Comparison of ENCODE assay signal across 8 cellular contexts in genomic region chr17:80145076-80146075, GRCh38. TPM values are rescaled to one million over a fixed set of nuclear protein-coding genes. Genes with fewer than 3 reads are reported as not detected.
DNase-seq lines count a peak whose midpoint lies in the region; ATAC-seq, FAIRE-seq and TF ChIP-seq lines count a peak whose summit lies in the region.

No MANE protein-coding gene starts in this region.

- TF ChIP-seq EP300 in A549 (IDR thresholded peaks at IDR 0.05) = no peak

- H3K14ac ChIP-seq in mesenchymal stem cell (ENCODE audit: low read length in 2 of 2) = peak overlapping the region in 1 of 2 experiments; percentile 62

- H4K91ac ChIP-seq in mesenchymal stem cell (ENCODE audit: low read length) = peak overlapping the region; percentile 68

- H3K9me3 ChIP-seq in A549 (no peaks in the 10 kb centered on the region), mesenchymal stem cell (ENCODE audit: control insufficient read depth, low read length) (no peaks in the 10 kb centered on the region)

- POLR2A ChIA-PET in A549 (lab: Yijun Ruan, JAX) = interaction anchor here (0.6 to 2.6 kb wide), 7 partner anchors 18 to 269 kb away, joined by 3 to 21 read pairs (median 3); partner anchors contain the start of genes GAA, SGSH and SLC26A11

- peak overlapping the region; percentile 92 for H3K9ac ChIP-seq in mesenchymal stem cell (ENCODE audit: low read length)

- no peak overlapping the region for H2BK5ac ChIP-seq in mesenchymal stem cell (ENCODE audit: low read depth, low read length, poor library complexity, severe bottlenecking)

- peak overlapping the region; percentile 92 to 95 for H3K27ac ChIP-seq in A549
- H3K27ac ChIP-seq in HL-60 (replicated peaks) = peak overlapping the region; percentile 82
- no peak overlapping the region for H3K27ac ChIP-seq in mesenchymal stem cell (ENCODE audit: low read length, poor library complexity, severe bottlenecking)

- no peak for TF ChIP-seq RAD21 in A549 (conservative IDR thresholded peaks at IDR 0.05 in 1 of 2, IDR thresholded peaks at IDR 0.05 in 1 of 2)

- no peak for DNase-seq in A549 (ENCODE audit: low read depth in 1 of 2, low spot score in 1 of 2)
- no peak for DNase-seq in HL-60 (ENCODE audit: low read depth in 1 of 2, low spot score in 1 of 2)
- no peak for DNase-seq in astrocyte of the cerebellum (ENCODE audit: low read depth)
- no peak for DNase-seq in mesenchymal stem cell
- DNase-seq in glomerular visceral epithelial cell (ENCODE audit: extremely low spot score) = no peak

- no peak for TF ChIP-seq CTCF in A549 (IDR thresholded peaks at IDR 0.05)
- TF ChIP-seq CTCF in HL-60 (IDR thresholded peaks at IDR 0.05; ENCODE audit: insufficient read depth, low read length) = no peak
- no peak for TF ChIP-seq CTCF in astrocyte of the cerebellum (IDR thresholded peaks at IDR 0.05; ENCODE audit: low read depth, low read length, missing control alignments)

- peak overlapping the region; percentile 94 for H3K4me2 ChIP-seq in A549
- peak overlapping the region; percentile 92 for H3K4me2 ChIP-seq in mesenchymal stem cell (ENCODE audit: low read length, poor library complexity, severe bottlenecking)

- no peak overlapping the region for H2BK120ac ChIP-seq in mesenchymal stem cell (ENCODE audit: low read depth, low read length)

- H4K8ac ChIP-seq in mesenchymal stem cell (ENCODE audit: low read length) = no peak overlapping the region

- no peak overlapping the region for H3K4ac ChIP-seq in mesenchymal stem cell (ENCODE audit: low read depth in 1 of 2, low read length in 2 of 2)

- H3K36me3 ChIP-seq in mesenchymal stem cell (ENCODE audit: control insufficient read depth in 1 of 2, insufficient read depth in 2 of 2, low read depth in 1 of 2, low read length in 2 of 2) = peaks cover 27 to 38% of the 10 kb centered on the region in 2 experiments

- peak overlapping the region in 1 of 2 experiments; percentile 94 for H3K23ac ChIP-seq in mesenchymal stem cell (ENCODE audit: low read length in 2 of 2)

- TF ChIP-seq POLR2A in A549 (IDR thresholded peaks at IDR 0.05; ENCODE audit: low read length) = no peak

- peak overlapping the region; percentile 28 for H2BK15ac ChIP-seq in mesenchymal stem cell (ENCODE audit: low read depth, poor library complexity, severe bottlenecking)

- peaks cover 26% of the 10 kb centered on the region for H3K4me1 ChIP-seq in A549
- peaks cover 16% of the 10 kb centered on the region for H3K4me1 ChIP-seq in mesenchymal stem cell (ENCODE audit: control insufficient read depth, insufficient read depth, low read depth, low read length)

- H2AK5ac ChIP-seq in mesenchymal stem cell (ENCODE audit: low read length, severe bottlenecking) = no peak overlapping the region

- no peak overlapping the region for H3K18ac ChIP-seq in mesenchymal stem cell (ENCODE audit: low read depth in 1 of 2, low read length in 2 of 2)

- no peak for ATAC-seq in A549
- no peak for ATAC-seq in HG02642 (IDR thresholded peaks at IDR 0.05; ENCODE audit: poor library complexity, unreplicated experiment)
- no peak for ATAC-seq in GM21825 (IDR thresholded peaks at IDR 0.05; ENCODE audit: unreplicated experiment)
- no peak for ATAC-seq in GM21390 (IDR thresholded peaks at IDR 0.05; ENCODE audit: unreplicated experiment)

- peak overlapping the region; percentile 23 to 39 for H2BK12ac ChIP-seq in mesenchymal stem cell (ENCODE audit: low read length in 2 of 2)

- no peaks in the 10 kb centered on the region for H3K27me3 ChIP-seq in HL-60 (ENCODE audit: insufficient read depth, poor library complexity, severe bottlenecking)
- no peaks in the 10 kb centered on the region for H3K27me3 ChIP-seq in mesenchymal stem cell (ENCODE audit: control insufficient read depth in 1 of 2, insufficient read depth in 1 of 2, low read length in 2 of 2)

- CTCF ChIA-PET in A549 (lab: Yijun Ruan, JAX) = interaction anchor here (0.6 to 2.3 kb wide), 10 partner anchors 18 to 742 kb away, joined by 3 to 15 read pairs (median 4); partner anchors contain the start of gene GAA

- FAIRE-seq in A549 (lab: Jason Lieb, UNC) = no peak

- WGBS in A549 (ENCODE audit: missing lambda C conversion rate) = 54% methylated on average over 10 of the region's 10 CpGs
- 73% methylated on average over 10 of the region's 10 CpGs for WGBS in mesenchymal stem cell

- no peak overlapping the region for H2AFZ ChIP-seq in mesenchymal stem cell (ENCODE audit: low read depth, low read length)

- H3K79me1 ChIP-seq in mesenchymal stem cell (replicated peaks; ENCODE audit: low read length, poor library complexity, severe bottlenecking) = peaks cover 26% of the 10 kb centered on the region

- in situ Hi-C loops in astrocyte of the cerebellum (cut with HindIII; ENCODE audit: low sequenced_read_pairs) = no loop called here

- peak overlapping the region; percentile 65 for H3K4me3 ChIP-seq in A549
- peak overlapping the region; percentile 90 for H3K4me3 ChIP-seq in HL-60 (replicated peaks; ENCODE audit: insufficient read depth, low read length)
- peak overlapping the region; percentile 95 for H3K4me3 ChIP-seq in astrocyte of the cerebellum (ENCODE audit: low read depth, low read length)
- peak overlapping the region in 1 of 2 experiments; percentile 93 for H3K4me3 ChIP-seq in mesenchymal stem cell (ENCODE audit: insufficient read depth in 1 of 2, low read depth in 1 of 2, low read length in 2 of 2)

TF ChIP-seq in A549, 52 proteins besides CTCF, POLR2A, EP300 and RAD21 (continues in another document):
- TF ChIP-seq ATOH8 (CRISPR knock-in tag; IDR thresholded peaks at IDR 0.05; ENCODE audit: low read depth) = no peak
- TF ChIP-seq POLR2AphosphoS2 (conservative IDR thresholded peaks at IDR 0.05; ENCODE audit: low read length) = no peak
- no peak for TF ChIP-seq MAFK (IDR thresholded peaks at IDR 0.05; ENCODE audit: partially characterized antibody)
- no peak for TF ChIP-seq REST (IDR thresholded peaks at IDR 0.05)
- no peak for TF ChIP-seq USF2 (IDR thresholded peaks at IDR 0.05)
- no peak for TF ChIP-seq HOXB13 (CRISPR knock-in tag; IDR thresholded peaks at IDR 0.05; ENCODE audit: low read depth)

RNA-seq across cellular contexts. Expression of gene EIF4A3, which starts 1.6 kb away (rescaled TPM):
- 181 and 201 TPM in 2 replicates for polyA plus RNA-seq in A549 (2011; rRNA removed)
- 517 and 750 TPM in 2 replicates for polyA plus RNA-seq in A549 (2012; cell fraction: cytosol; rRNA removed)
- polyA plus RNA-seq in A549 (2012; cell fraction: nucleus; rRNA removed) = 1,131 and 1,135 TPM in 2 replicates
- 180 to 196 TPM (median 189 TPM) in 3 replicates for polyA plus RNA-seq in A549 (2017; fragmentation: RNase III; extraction: RNeasy Plus Mini Kit Qiagen cat#74134 plus additional on column Dnase treatment)
- 107 and 110 TPM in 2 replicates for polyA minus RNA-seq in A549 (2011; rRNA and poly(A)+ RNA removed)
- 50.7 TPM for polyA plus RNA-seq in mesenchymal stem cell (2013, experiment 1 of 2)
- 54.6 TPM for polyA plus RNA-seq in mesenchymal stem cell (2013, experiment 2 of 2)

RNA-seq across cellular contexts. Expression of gene CARD14, which starts 24.5 kb away (rescaled TPM):
- polyA plus RNA-seq in A549 (2011; rRNA removed) (0.11 and 0.18 TPM in 2 replicates), A549 (2017; fragmentation: RNase III; extraction: RNeasy Plus Mini Kit Qiagen cat#74134 plus additional on column Dnase treatment) (0.08 to 0.26 TPM (median 0.17 TPM) in 3 replicates)
- 0.12 and 0.18 TPM in 2 replicates for polyA plus RNA-seq in A549 (2012; cell fraction: cytosol; rRNA removed)
- polyA plus RNA-seq in A549 (2012; cell fraction: nucleus; rRNA removed) = 0.66 and 0.71 TPM in 2 replicates
- 0.15 and 0.17 TPM in 2 replicates for polyA minus RNA-seq in A549 (2011; rRNA and poly(A)+ RNA removed)
- polyA plus RNA-seq in mesenchymal stem cell (2013, experiment 1 of 2) = 0.01 TPM
- 0.07 TPM for polyA plus RNA-seq in mesenchymal stem cell (2013, experiment 2 of 2)

RNA-seq across cellular contexts. Expression of gene GAA, which starts 44.0 kb away (rescaled TPM):
- polyA plus RNA-seq in A549 (2011; rRNA removed) = 5.7 and 9.5 TPM in 2 replicates
- 15.9 and 22.2 TPM in 2 replicates for polyA plus RNA-seq in A549 (2012; cell fraction: cytosol; rRNA removed)
- 141 and 171 TPM in 2 replicates for polyA plus RNA-seq in A549 (2012; cell fraction: nucleus; rRNA removed)
- polyA plus RNA-seq in A549 (2017; fragmentation: RNase III; extraction: RNeasy Plus Mini Kit Qiagen cat#74134 plus additional on column Dnase treatment) = 36.5 to 48.2 TPM (median 47.4 TPM) in 3 replicates
- polyA minus RNA-seq in A549 (2011; rRNA and poly(A)+ RNA removed) = 6.0 and 9.8 TPM in 2 replicates
- polyA plus RNA-seq in mesenchymal stem cell (2013, experiment 1 of 2) = 33.6 TPM
- 33.3 TPM for polyA plus RNA-seq in mesenchymal stem cell (2013, experiment 2 of 2)
